In genomic region chr20:57375652-57376230, GRCh38 we compare ENCODE assay signal across 20 cellular contexts. TPM values are rescaled to one million over a fixed set of nuclear protein-coding genes. Genes with fewer than 3 reads are reported as not detected.
DNase-seq lines count a peak whose midpoint lies in the region; ATAC-seq, FAIRE-seq and TF ChIP-seq lines count a peak whose summit lies in the region.
"Had no signal": no experiment of that assay in that cellular context is flagged by ENCODE, and none has a peak within 500 bp of the region (broad histone marks: within the 10 kb centered on the region; RNA-seq: fewer than 3 reads in every experiment).

No MANE protein-coding gene starts in this region.

- TF ChIP-seq POLR2A in H54 (IDR thresholded peaks at IDR 0.05; ENCODE audit: low read depth, low read length) = no peak

- no peaks in the 10 kb centered on the region for H3K9me3 Mint-ChIP-seq in activated CD4-positive, alpha-beta T cell treated with anti-CD3 and anti-CD28 coated beads, Interleukin-2, amount 10 ng/mL, durations not matched to agents 24 days and 14 days
- no peaks in the 10 kb centered on the region for H3K9me3 Mint-ChIP-seq in activated T-helper 17 cell treated with anti-CD3 and anti-CD28 coated beads, Interleukin-2, amount 50 U/mL, for 72 hours
- H3K9me3 Mint-ChIP-seq in stimulated activated naive CD8-positive, alpha-beta T cell treated with anti-CD3 and anti-CD28 coated beads, Interleukin-15, amount 100 ng/mL, for 72 hours = no peaks in the 10 kb centered on the region
- no peaks in the 10 kb centered on the region for H3K9me3 Mint-ChIP-seq in activated CD4-positive, alpha-beta memory T cell treated with anti-CD3 and anti-CD28 coated beads for 36 hours

- no peak overlapping the region for H3K4me3 Mint-ChIP-seq in activated CD4-positive, alpha-beta T cell treated with anti-CD3 and anti-CD28 coated beads, Interleukin-2, amount 10 ng/mL, durations not matched to agents 24 days and 14 days
- no peak overlapping the region for H3K4me3 Mint-ChIP-seq in activated T-helper 17 cell treated with anti-CD3 and anti-CD28 coated beads, Interleukin-2, amount 50 U/mL, for 72 hours
- H3K4me3 Mint-ChIP-seq in stimulated activated naive CD8-positive, alpha-beta T cell treated with anti-CD3 and anti-CD28 coated beads, Interleukin-15, amount 100 ng/mL, for 72 hours = no peak overlapping the region
- no peak overlapping the region for H3K4me3 Mint-ChIP-seq in activated CD4-positive, alpha-beta memory T cell treated with anti-CD3 and anti-CD28 coated beads for 36 hours

- H3K27ac Mint-ChIP-seq in activated CD4-positive, alpha-beta T cell treated with anti-CD3 and anti-CD28 coated beads, Interleukin-2, amount 10 ng/mL, durations not matched to agents 24 days and 14 days = peak overlapping the region; percentile 37
- peak overlapping the region; percentile 34 for H3K27ac Mint-ChIP-seq in activated T-helper 17 cell treated with anti-CD3 and anti-CD28 coated beads, Interleukin-2, amount 50 U/mL, for 72 hours
- H3K27ac Mint-ChIP-seq in stimulated activated naive CD8-positive, alpha-beta T cell treated with anti-CD3 and anti-CD28 coated beads, Interleukin-15, amount 100 ng/mL, for 72 hours = peak overlapping the region; percentile 70 to 95
- H3K27ac Mint-ChIP-seq in activated CD4-positive, alpha-beta memory T cell treated with anti-CD3 and anti-CD28 coated beads for 36 hours = no peak overlapping the region

- H3K36me3 Mint-ChIP-seq in activated CD4-positive, alpha-beta T cell treated with anti-CD3 and anti-CD28 coated beads, Interleukin-2, amount 10 ng/mL, durations not matched to agents 24 days and 14 days (ENCODE audit: low read depth) = peaks cover 78% of the 10 kb centered on the region
- peaks cover 79% of the 10 kb centered on the region for H3K36me3 Mint-ChIP-seq in activated T-helper 17 cell treated with anti-CD3 and anti-CD28 coated beads, Interleukin-2, amount 50 U/mL, for 72 hours (ENCODE audit: low read depth)
- peaks cover 62% of the 10 kb centered on the region for H3K36me3 Mint-ChIP-seq in activated CD4-positive, alpha-beta memory T cell treated with anti-CD3 and anti-CD28 coated beads for 36 hours

- FAIRE-seq in kidney (lab: Jason Lieb, UNC) (no peak), H54 (lab: Jason Lieb, UNC) (no peak)
- FAIRE-seq: GM12891 had no signal

- no peaks in the 10 kb centered on the region for H3K27me3 Mint-ChIP-seq in activated CD4-positive, alpha-beta T cell treated with anti-CD3 and anti-CD28 coated beads, Interleukin-2, amount 10 ng/mL, durations not matched to agents 24 days and 14 days
- H3K27me3 Mint-ChIP-seq in activated T-helper 17 cell treated with anti-CD3 and anti-CD28 coated beads, Interleukin-2, amount 50 U/mL, for 72 hours = no peaks in the 10 kb centered on the region
- H3K27me3 Mint-ChIP-seq in stimulated activated naive CD8-positive, alpha-beta T cell treated with anti-CD3 and anti-CD28 coated beads, Interleukin-15, amount 100 ng/mL, for 72 hours = no peaks in the 10 kb centered on the region
- no peaks in the 10 kb centered on the region for H3K27me3 Mint-ChIP-seq in activated CD4-positive, alpha-beta memory T cell treated with anti-CD3 and anti-CD28 coated beads for 36 hours

- H3K4me1 ChIP-seq in kidney (ENCODE audit: control insufficient read depth in 1 of 2, insufficient read depth in 1 of 2, low read depth in 1 of 2, low read length in 2 of 2) = no peaks in the 10 kb centered on the region

- DNase-seq in activated CD4-positive, alpha-beta T cell treated with anti-CD3 and anti-CD28 coated beads, Interleukin-2, amount 10 ng/mL, durations not matched to agents 24 days and 14 days = no peak
- DNase-seq in activated CD4-positive, alpha-beta T cell treated with anti-CD3 and anti-CD28 coated beads, Interleukin-2, amount 50 U/mL, for 4 hours = no peak
- DNase-seq in kidney (peak; percentile 42), H54 (ENCODE audit: insufficient read length, low spot score) (no peak), NCI-H1694 treated with DMSO at 0.1 percent for 48 hours (lab: John Stamatoyannopoulos, UW) (no peak)
- DNase-seq in stimulated activated naive CD8-positive, alpha-beta T cell treated with anti-CD3 and anti-CD28 coated beads, Interleukin-15, amount 100 ng/mL, for 72 hours = no peak
- no peak for DNase-seq in activated CD4-positive, alpha-beta memory T cell treated with anti-CD3 and anti-CD28 coated beads for 36 hours
- DNase-seq: 8988T, KG1, NCI-H1105 treated with DMSO at 0.1 percent for 48 hours, NCI-H2227 treated with DMSO at 0.1 percent for 48 hours had no signal

- ATAC-seq in activated T-helper 17 cell treated with anti-CD3 and anti-CD28 coated beads, Interleukin-2, amount 50 U/mL, for 72 hours (replicated peaks) = no peak
- ATAC-seq in stimulated activated naive CD8-positive, alpha-beta T cell treated with anti-CD3 and anti-CD28 coated beads, Interleukin-15, amount 100 ng/mL, for 72 hours = no peak
- ATAC-seq: HCT116 had no signal

- CTCF ChIA-PET in activated CD4-positive, alpha-beta memory T cell treated with anti-CD3 and anti-CD28 coated beads for 36 hours (lab: Charles Lee) = interaction anchor here (0.9 kb wide), 2 partner anchors 120 to 123 kb away, joined by 3 read pairs; no protein-coding TSS in a partner anchor

- no peak for TF ChIP-seq CTCF in kidney (IDR thresholded peaks at IDR 0.05; ENCODE audit: borderline replicate concordance, extremely low read depth, insufficient read depth)

- POLR2A ChIA-PET in activated CD4-positive, alpha-beta memory T cell treated with anti-CD3 and anti-CD28 coated beads for 36 hours (lab: Charles Lee) = no interaction called here

- peaks cover 24 to 66% of the 10 kb centered on the region in 2 donors for H3K36me3 ChIP-seq in kidney (ENCODE audit: control insufficient read depth in 1 of 2, insufficient read depth in 2 of 2, low read length in 2 of 2)

- intact Hi-C loops in activated CD4-positive, alpha-beta T cell treated with anti-CD3 and anti-CD28 coated beads, Interleukin-2, amount 10 ng/mL, durations not matched to agents 24 days and 14 days (cut with micrococcal nuclease) = no loop called here
- intact Hi-C loops in kidney (cut with DNase I) = loop anchor here (5.0 kb wide), 1 partner anchor 117 kb away; no protein-coding TSS in a partner anchor
- intact Hi-C loops in activated CD4-positive, alpha-beta memory T cell treated with anti-CD3 and anti-CD28 coated beads for 36 hours (cut with micrococcal nuclease) = no loop called here

- no peak overlapping the region for H3K27ac ChIP-seq in kidney (ENCODE audit: low read depth in 2 of 2, low read length in 2 of 2)
- H3K27ac ChIP-seq: SK-N-MC had no signal

- H3K4me3 ChIP-seq in kidney (ENCODE audit: low read length in 2 of 2) = no peak overlapping the region
- H3K4me3 ChIP-seq: adrenal gland, SK-N-MC, smooth muscle cell had no signal

- no peaks in the 10 kb centered on the region for H3K9me3 ChIP-seq in kidney (ENCODE audit: control insufficient read depth in 1 of 2, low read length in 2 of 2)
- H3K9me3 ChIP-seq: adrenal gland, tibial nerve had no signal

- peaks cover 6% of the 10 kb centered on the region for H3K4me1 Mint-ChIP-seq in activated CD4-positive, alpha-beta T cell treated with anti-CD3 and anti-CD28 coated beads, Interleukin-2, amount 10 ng/mL, durations not matched to agents 24 days and 14 days
- peaks cover 3% of the 10 kb centered on the region for H3K4me1 Mint-ChIP-seq in activated T-helper 17 cell treated with anti-CD3 and anti-CD28 coated beads, Interleukin-2, amount 50 U/mL, for 72 hours
- peaks cover 42% of the 10 kb centered on the region for H3K4me1 Mint-ChIP-seq in stimulated activated naive CD8-positive, alpha-beta T cell treated with anti-CD3 and anti-CD28 coated beads, Interleukin-15, amount 100 ng/mL, for 72 hours
- peaks cover 33% of the 10 kb centered on the region for H3K4me1 Mint-ChIP-seq in activated CD4-positive, alpha-beta memory T cell treated with anti-CD3 and anti-CD28 coated beads for 36 hours (ENCODE audit: low read depth)

- H3K9ac ChIP-seq in kidney (ENCODE audit: low read length in 2 of 2) = no peak overlapping the region

RNA-seq across cellular contexts. Expression of gene RBM38, which starts 15.5 kb away (rescaled TPM):
- total RNA-seq in activated CD4-positive, alpha-beta T cell treated with anti-CD3 and anti-CD28 coated beads, Interleukin-2, amount 10 ng/mL, durations not matched to agents 24 days and 14 days = 100 and 103 TPM in 2 replicates
- 10 to 100 TPM; 63.0 to 64.3 TPM for total RNA-seq in activated T-helper 17 cell treated with anti-CD3 and anti-CD28 coated beads, Interleukin-2, amount 50 U/mL, for 72 hours
- 16.8 TPM for total RNA-seq in kidney
- polyA plus RNA-seq in kidney (ENCODE audit: insufficient read depth, low read depth, low replicate concordance) = 18.0 TPM
- total RNA-seq in activated CD4-positive, alpha-beta memory T cell treated with anti-CD3 and anti-CD28 coated beads for 36 hours = 10 to 100 TPM; 73.4 to 77.3 TPM

RNA-seq across cellular contexts. Expression of gene RAE1, which starts 24.7 kb away (rescaled TPM):
- 58.2 and 63.4 TPM in 2 replicates for total RNA-seq in activated CD4-positive, alpha-beta T cell treated with anti-CD3 and anti-CD28 coated beads, Interleukin-2, amount 10 ng/mL, durations not matched to agents 24 days and 14 days
- total RNA-seq in activated T-helper 17 cell treated with anti-CD3 and anti-CD28 coated beads, Interleukin-2, amount 50 U/mL, for 72 hours = 10 to 100 TPM; 48.3 to 79.7 TPM
- total RNA-seq in kidney = 19.5 TPM
- 26.3 TPM for polyA plus RNA-seq in kidney (ENCODE audit: insufficient read depth, low read depth, low replicate concordance)
- total RNA-seq in activated CD4-positive, alpha-beta memory T cell treated with anti-CD3 and anti-CD28 coated beads for 36 hours = 10 to 100 TPM; 33.7 to 38.2 TPM

RNA-seq across cellular contexts. Expression of gene SPO11, which starts 46.1 kb away (rescaled TPM):
- total RNA-seq in activated CD4-positive, alpha-beta T cell treated with anti-CD3 and anti-CD28 coated beads, Interleukin-2, amount 10 ng/mL, durations not matched to agents 24 days and 14 days = not detected in 2 replicates
- not detected for total RNA-seq in activated T-helper 17 cell treated with anti-CD3 and anti-CD28 coated beads, Interleukin-2, amount 50 U/mL, for 72 hours
- not detected for total RNA-seq in kidney
- not detected for polyA plus RNA-seq in kidney (ENCODE audit: insufficient read depth, low read depth, low replicate concordance)
- not detected for total RNA-seq in activated CD4-positive, alpha-beta memory T cell treated with anti-CD3 and anti-CD28 coated beads for 36 hours
- total RNA-seq: adrenal gland, mesenteric fat pad, osteocyte, smooth muscle cell, tibial nerve had no signal
- polyA plus RNA-seq: adrenal gland, smooth muscle cell had no signal
